17 cellular contexts compared by ENCODE assay signal in genomic region chr21:44619886-44620285, GRCh38. TPM values are rescaled to one million over a fixed set of nuclear protein-coding genes. Genes with fewer than 3 reads are reported as not detected.
"Had no signal": no experiment of that assay in that cellular context is flagged by ENCODE, and none has a peak within 500 bp of the region (broad histone marks: within the 10 kb centered on the region; RNA-seq: fewer than 3 reads in every experiment).

No MANE protein-coding gene starts in this region.

- H3K36me3 ChIP-seq: ascending aorta, breast epithelium, ovary, stomach, upper lobe of left lung had no signal

- H3K4me3 ChIP-seq: ascending aorta, breast epithelium, ovary, stomach, testis, upper lobe of left lung had no signal

- H3K4me3 Mint-ChIP-seq: neural crest cell had no signal

- H3K27me3 ChIP-seq: ascending aorta, ovary, testis, upper lobe of left lung had no signal

- DNase-seq: activated CD8-positive, alpha-beta memory T cell treated with anti-CD3 and anti-CD28 coated beads for 24 hours; activated effector memory CD4-positive, alpha-beta T cell treated with Interleukin-2 at 50 U/mL for 16 hours; dermis blood vessel endothelial cell; head of caudate nucleus; ovary; stomach; testis; upper lobe of left lung had no signal

- H3K27ac ChIP-seq: ascending aorta, breast epithelium, epithelial cell of prostate, ovary, testis, upper lobe of left lung had no signal

- FAIRE-seq: frontal cortex had no signal

- H3K9me3 ChIP-seq: testis had no signal

- H3K4me1 Mint-ChIP-seq: neural crest cell had no signal

- ATAC-seq: sciatic nerve had no signal

- H3K4me1 ChIP-seq: ascending aorta, breast epithelium, stomach, testis, upper lobe of left lung had no signal

RNA-seq across cellular contexts. Expression of gene KRTAP10-9, which starts 7.0 kb away (rescaled TPM):
- total RNA-seq: ascending aorta, breast epithelium, chondrocyte, dermis blood vessel endothelial cell, frontal cortex, mesenteric fat pad, neural crest cell, ovary, pulmonary artery endothelial cell, sciatic nerve, stomach, testis, upper lobe of left lung had no signal
- polyA plus RNA-seq: ovary, stomach had no signal

RNA-seq across cellular contexts. Expression of gene KRTAP10-8, which starts 8.0 kb away (rescaled TPM):
- total RNA-seq: ascending aorta, breast epithelium, chondrocyte, dermis blood vessel endothelial cell, frontal cortex, mesenteric fat pad, neural crest cell, ovary, pulmonary artery endothelial cell, sciatic nerve, stomach, testis, upper lobe of left lung had no signal
- polyA plus RNA-seq: ovary, stomach had no signal

RNA-seq across cellular contexts. Expression of gene KRTAP10-10, which starts 17.3 kb away (rescaled TPM):
- total RNA-seq: ascending aorta, breast epithelium, chondrocyte, dermis blood vessel endothelial cell, frontal cortex, mesenteric fat pad, neural crest cell, ovary, pulmonary artery endothelial cell, sciatic nerve, stomach, testis, upper lobe of left lung had no signal
- polyA plus RNA-seq: ovary, stomach had no signal

RNA-seq across cellular contexts. Expression of gene KRTAP10-7, which starts 19.5 kb away (rescaled TPM):
- total RNA-seq: ascending aorta, breast epithelium, chondrocyte, dermis blood vessel endothelial cell, frontal cortex, mesenteric fat pad, neural crest cell, ovary, pulmonary artery endothelial cell, sciatic nerve, stomach, upper lobe of left lung had no signal
- polyA plus RNA-seq: ovary, stomach had no signal

RNA-seq across cellular contexts. Expression of gene KRTAP10-11, which starts 26.3 kb away (rescaled TPM):
- total RNA-seq: ascending aorta, breast epithelium, chondrocyte, dermis blood vessel endothelial cell, frontal cortex, mesenteric fat pad, neural crest cell, ovary, pulmonary artery endothelial cell, sciatic nerve, stomach, upper lobe of left lung had no signal
- polyA plus RNA-seq: ovary, stomach had no signal
